Comparison of ENCODE assay signal across 8 cellular contexts in genomic region chr20:45415822-45416637, GRCh38. TPM values are rescaled to one million over a fixed set of nuclear protein-coding genes. Genes with fewer than 3 reads are reported as not detected.
DNase-seq lines count a peak whose midpoint lies in the region; ATAC-seq and TF ChIP-seq lines count a peak whose summit lies in the region.

Gene PIGT (plus strand): TSS chr20:45416141. CDS start chr20:45416157, 16 bp downstream.

- H3K4me3 ChIP-seq in HFF-Myc (replicated peaks; ENCODE audit: low read depth, low read length) (peak within 1 kb of the TSS; percentile 82), NB4 (ENCODE audit: low read depth, low read length) (peak within 1 kb of the TSS; percentile 91), osteoblast (ENCODE audit: insufficient read depth, low read length) (peak within 1 kb of the TSS; percentile 83)

- ATAC-seq in SK-N-SH treated with all-trans-retinoic acid at 6 μM for 48 hours, result peak; percentile 97

- H4K20me1 ChIP-seq in osteoblast (ENCODE audit: insufficient read depth, low read length), result peaks cover 8% of the 10 kb centered on the region

- peaks cover 15% of the 10 kb centered on the region for H3K36me3 ChIP-seq in osteoblast (ENCODE audit: insufficient read depth, low read length)

- H3K9me3 ChIP-seq in osteoblast (ENCODE audit: low read depth, low read length), result no peaks in the 10 kb centered on the region

- peak within 1 kb of the TSS; percentile 63 for H2AFZ ChIP-seq in osteoblast (ENCODE audit: low read length)

- H3K4me2 ChIP-seq in osteoblast (ENCODE audit: insufficient read depth, low read length), result peak within 1 kb of the TSS; percentile 92

- peaks cover 34% of the 10 kb centered on the region for H3K79me2 ChIP-seq in osteoblast (ENCODE audit: insufficient read depth, low read length)

- peak within 1 kb of the TSS; percentile 82 for H3K27ac ChIP-seq in osteoblast (ENCODE audit: low read depth, low read length)
- peak within 1 kb of the TSS; percentile 83 for H3K27ac ChIP-seq in temporal lobe (ENCODE audit: low read depth, low read length)

- no peaks in the 10 kb centered on the region for H3K27me3 ChIP-seq in osteoblast (ENCODE audit: insufficient read depth, low read length)

- TF ChIP-seq POLR2A in NB4 (IDR thresholded peaks at IDR 0.05; ENCODE audit: extremely low read depth, insufficient read length), result peak; percentile 97

- DNase-seq in GM04504 (ENCODE audit: low read depth) (peak; percentile 60), HFF-Myc (ENCODE audit: extremely low read depth, low read depth) (peak; percentile 36), NB4 (ENCODE audit: low read depth) (peak; percentile 95), glomerular endothelial cell (ENCODE audit: extremely low read depth, low read depth, low spot score) (no peak), osteoblast (ENCODE audit: insufficient read length, low spot score, missing footprints) (peak; percentile 93)
- peak; percentile 87 for DNase-seq in activated naive CD4-positive, alpha-beta T cell treated with anti-CD3 and anti-CD28 coated beads, Interleukin-2, amount 50 U/mL, for 16 hours

- H3K4me1 ChIP-seq in osteoblast (ENCODE audit: insufficient read depth, low read length), result peaks cover 25% of the 10 kb centered on the region

- TF ChIP-seq CTCF in HFF-Myc (IDR thresholded peaks at IDR 0.05; ENCODE audit: low read depth, low read length, missing control alignments) (no peak), NB4 (IDR thresholded peaks at IDR 0.05; ENCODE audit: low read depth, low read length) (no peak), osteoblast (IDR thresholded peaks at IDR 0.05; ENCODE audit: extremely low read depth, low read depth, low read length) (no peak)

TF ChIP-seq in SK-N-SH treated with all-trans-retinoic acid at 6 μM for 48 hours, 23 proteins besides CTCF, POLR2A, EP300 and RAD21:
- TF ChIP-seq RARB (CRISPR knock-in tag; IDR thresholded peaks at IDR 0.05), result no peak
- TF ChIP-seq ZFP30 (CRISPR knock-in tag; IDR thresholded peaks at IDR 0.05), result no peak
- no peak for TF ChIP-seq TOX (CRISPR knock-in tag; IDR thresholded peaks at IDR 0.05; ENCODE audit: borderline replicate concordance)
- no peak for TF ChIP-seq SNAI2 (CRISPR knock-in tag; IDR thresholded peaks at IDR 0.05)
- TF ChIP-seq, protein P1, sequence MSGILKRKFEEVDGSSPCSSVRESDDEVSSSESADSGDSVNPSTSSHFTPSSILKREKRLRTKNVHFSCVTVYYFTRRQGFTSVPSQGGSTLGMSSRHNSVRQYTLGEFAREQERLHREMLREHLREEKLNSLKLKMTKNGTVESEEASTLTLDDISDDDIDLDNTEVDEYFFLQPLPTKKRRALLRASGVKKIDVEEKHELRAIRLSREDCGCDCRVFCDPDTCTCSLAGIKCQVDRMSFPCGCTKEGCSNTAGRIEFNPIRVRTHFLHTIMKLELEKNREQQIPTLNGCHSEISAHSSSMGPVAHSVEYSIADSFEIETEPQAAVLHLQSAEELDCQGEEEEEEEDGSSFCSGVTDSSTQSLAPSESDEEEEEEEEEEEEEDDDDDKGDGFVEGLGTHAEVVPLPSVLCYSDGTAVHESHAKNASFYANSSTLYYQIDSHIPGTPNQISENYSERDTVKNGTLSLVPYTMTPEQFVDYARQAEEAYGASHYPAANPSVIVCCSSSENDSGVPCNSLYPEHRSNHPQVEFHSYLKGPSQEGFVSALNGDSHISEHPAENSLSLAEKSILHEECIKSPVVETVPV (CRISPR knock-in tag; IDR thresholded peaks at IDR 0.05), result no peak
- no peak for TF ChIP-seq CSDC2 (CRISPR knock-in tag; IDR thresholded peaks at IDR 0.05)
- TF ChIP-seq ZC3H10 (CRISPR knock-in tag; IDR thresholded peaks at IDR 0.05), result no peak
- no peak for TF ChIP-seq ISL1 (CRISPR knock-in tag; IDR thresholded peaks at IDR 0.05)
- no peak for TF ChIP-seq TSHZ2 (CRISPR knock-in tag; IDR thresholded peaks at IDR 0.05)
- no peak for TF ChIP-seq ZNF70 (CRISPR knock-in tag; IDR thresholded peaks at IDR 0.05)
- TF ChIP-seq CREB5 (CRISPR knock-in tag; IDR thresholded peaks at IDR 0.05; ENCODE audit: low read depth), result no peak
- no peak for TF ChIP-seq BACH2 (CRISPR knock-in tag; IDR thresholded peaks at IDR 0.05; ENCODE audit: borderline replicate concordance)

RNA-seq across cellular contexts. Expression of gene PIGT, which starts in this region (rescaled TPM):
- total RNA-seq in glomerular endothelial cell, result 91.1 and 130 TPM in 2 replicates
- total RNA-seq in osteoblast, result 52.8 and 56.6 TPM in 2 replicates
- 8.6 TPM for total RNA-seq in temporal lobe
